ENCODE assay signal across 13 cellular contexts in the genomic region with DNA sequence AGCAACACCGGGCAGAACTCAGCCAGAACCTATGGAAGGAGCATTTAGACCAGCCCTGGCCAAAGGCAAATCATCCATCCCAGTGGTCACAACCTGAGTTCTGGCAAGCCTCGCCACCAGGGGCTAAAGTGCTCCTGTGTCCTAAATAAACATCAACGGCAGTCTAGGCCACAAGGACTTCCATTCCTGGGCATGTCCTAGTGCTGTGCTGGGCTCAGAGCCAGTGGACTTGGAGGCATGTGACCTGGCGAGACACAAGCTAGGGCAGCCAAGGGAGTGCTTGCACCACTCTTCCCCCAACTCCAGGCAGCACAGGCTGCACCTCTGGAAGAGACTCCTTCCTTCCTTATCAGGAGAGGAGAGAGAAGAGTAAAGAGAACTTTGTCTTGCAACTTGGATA.
"Had no signal": no experiment of that assay in that cellular context is flagged by ENCODE, and none has a peak within 500 bp of the region (broad histone marks: within the 10 kb centered on the region; RNA-seq: fewer than 3 reads in every experiment).

No MANE protein-coding gene starts in this region.

- DNase-seq: activated CD4-positive, alpha-beta memory T cell treated with anti-CD3 and anti-CD28 coated beads, Interleukin-2, amount 10 ng/mL, durations not matched to agents 7 days and 5 days; activated CD4-positive, alpha-beta T cell treated with anti-CD3 and anti-CD28 coated beads for 1 hour; activated gamma-delta T cell treated with Interleukin-2 at 50 U/mL for 16 hours; activated naive CD8-positive, alpha-beta T cell treated with anti-CD3 and anti-CD28 coated beads for 36 hours; activated T-cell treated with anti-CD3 and anti-CD28 coated beads, Interleukin-2, amount 50 U/mL, for 48 hours; foreskin melanocyte; mammary epithelial cell; psoas muscle; stimulated activated CD4-positive, alpha-beta T cell treated with anti-CD3 and anti-CD28 coated beads, Interleukin-4, amount 100 ng/mL, for 1 hour; stimulated activated CD8-positive, alpha-beta memory T cell treated with anti-CD3 and anti-CD28 coated beads, Interleukin-4, amount 100 ng/mL, for 48 hours; stimulated activated naive CD8-positive, alpha-beta T cell treated with anti-CD3 and anti-CD28 coated beads, Interleukin-15, Interleukin-2, amounts not matched to agents 100 U/mL and 50 U/mL, for 24 hours; T-helper 9 cell had no signal

- H3K27ac ChIP-seq: psoas muscle had no signal

- H3K4me3 Mint-ChIP-seq: activated CD4-positive, alpha-beta memory T cell treated with anti-CD3 and anti-CD28 coated beads, Interleukin-2, amount 10 ng/mL, durations not matched to agents 7 days and 5 days; activated naive CD8-positive, alpha-beta T cell treated with anti-CD3 and anti-CD28 coated beads for 36 hours; natural killer cell treated with Interleukin-12 subunit alpha and Interleukin-12 subunit beta and Interleukin-15 and Interleukin-18, amount 100 ng/mL, for 72 hours had no signal

- H3K36me3 Mint-ChIP-seq: activated naive CD8-positive, alpha-beta T cell treated with anti-CD3 and anti-CD28 coated beads for 36 hours; natural killer cell treated with Interleukin-12 subunit alpha and Interleukin-12 subunit beta and Interleukin-15 and Interleukin-18, amount 100 ng/mL, for 72 hours had no signal

- ATAC-seq: natural killer cell treated with Interleukin-12 subunit alpha and Interleukin-12 subunit beta and Interleukin-15 and Interleukin-18, amount 100 ng/mL, for 72 hours; psoas muscle; stimulated activated naive CD8-positive, alpha-beta T cell treated with anti-CD3 and anti-CD28 coated beads, Interleukin-15, Interleukin-2, amounts not matched to agents 100 U/mL and 50 U/mL, for 24 hours had no signal

- H3K9me3 Mint-ChIP-seq: activated CD4-positive, alpha-beta memory T cell treated with anti-CD3 and anti-CD28 coated beads, Interleukin-2, amount 10 ng/mL, durations not matched to agents 7 days and 5 days; activated naive CD8-positive, alpha-beta T cell treated with anti-CD3 and anti-CD28 coated beads for 36 hours had no signal

- H3K4me1 Mint-ChIP-seq: activated CD4-positive, alpha-beta memory T cell treated with anti-CD3 and anti-CD28 coated beads, Interleukin-2, amount 10 ng/mL, durations not matched to agents 7 days and 5 days; activated naive CD8-positive, alpha-beta T cell treated with anti-CD3 and anti-CD28 coated beads for 36 hours had no signal

- H3K4me1 ChIP-seq: psoas muscle had no signal

- H3K27me3 Mint-ChIP-seq: activated naive CD8-positive, alpha-beta T cell treated with anti-CD3 and anti-CD28 coated beads for 36 hours; natural killer cell treated with Interleukin-12 subunit alpha and Interleukin-12 subunit beta and Interleukin-15 and Interleukin-18, amount 100 ng/mL, for 72 hours had no signal

- H3K4me3 ChIP-seq: psoas muscle had no signal

- H3K27ac Mint-ChIP-seq: activated CD4-positive, alpha-beta memory T cell treated with anti-CD3 and anti-CD28 coated beads, Interleukin-2, amount 10 ng/mL, durations not matched to agents 7 days and 5 days; activated naive CD8-positive, alpha-beta T cell treated with anti-CD3 and anti-CD28 coated beads for 36 hours; natural killer cell treated with Interleukin-12 subunit alpha and Interleukin-12 subunit beta and Interleukin-15 and Interleukin-18, amount 100 ng/mL, for 72 hours had no signal
